17 cellular contexts compared by ENCODE assay signal in the genomic region with DNA sequence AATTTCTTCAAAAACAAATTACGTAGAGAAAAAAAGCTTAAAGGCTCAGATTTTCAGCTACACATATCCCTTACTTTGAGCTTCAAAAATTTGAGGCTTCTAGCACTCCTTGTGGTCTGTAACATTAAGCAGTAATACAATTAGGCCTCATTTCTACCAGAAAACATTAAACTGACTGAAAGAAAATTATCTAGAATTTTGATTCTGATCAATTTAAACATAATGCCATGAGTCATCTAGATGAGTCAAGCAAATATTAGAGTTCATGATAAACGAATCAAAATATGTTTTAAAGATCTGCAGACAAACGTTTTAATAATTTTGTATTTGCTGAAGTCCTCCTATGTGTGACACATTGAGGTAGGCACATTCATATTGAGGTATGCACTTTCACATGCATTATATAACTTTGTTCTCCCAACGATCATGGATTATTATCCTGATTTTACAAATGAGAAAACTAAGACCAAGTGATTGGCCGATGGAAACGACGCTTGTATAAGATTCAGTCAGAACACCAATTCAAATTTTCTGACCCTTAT. TPM values are rescaled to one million over a fixed set of nuclear protein-coding genes. Genes with fewer than 3 reads are reported as not detected.
DNase-seq lines count a peak whose midpoint lies in the region; ATAC-seq and TF ChIP-seq lines count a peak whose summit lies in the region.
"Had no signal": no experiment of that assay in that cellular context is flagged by ENCODE, and none has a peak within 500 bp of the region (broad histone marks: within the 10 kb centered on the region; RNA-seq: fewer than 3 reads in every experiment).

No MANE protein-coding gene starts in this region.

- H3K9me3 Mint-ChIP-seq in stimulated activated naive CD8-positive, alpha-beta T cell treated with anti-CD3 and anti-CD28 coated beads, Interleukin-15, amount 100 ng/mL, for 72 hours = no peaks in the 10 kb centered on the region
- H3K9me3 Mint-ChIP-seq: T-helper 2 cell treated with Interferon-gamma antibody and Interleukin-4, amounts not matched to agents 5 μg/mL and 100 μg/mL, for 36 hours had no signal

- H3K27me3 ChIP-seq in MM.1S (replicated peaks; ENCODE audit: insufficient read depth, low read length) = no peaks in the 10 kb centered on the region
- H3K27me3 ChIP-seq: colonic mucosa, ovary, suprapubic skin had no signal

- no peaks in the 10 kb centered on the region for H3K27me3 Mint-ChIP-seq in stimulated activated naive CD8-positive, alpha-beta T cell treated with anti-CD3 and anti-CD28 coated beads, Interleukin-15, amount 100 ng/mL, for 72 hours

- H3K27ac Mint-ChIP-seq in stimulated activated naive CD8-positive, alpha-beta T cell treated with anti-CD3 and anti-CD28 coated beads, Interleukin-15, amount 100 ng/mL, for 72 hours = no peak overlapping the region
- H3K27ac Mint-ChIP-seq: T-helper 2 cell treated with Interferon-gamma antibody and Interleukin-4, amounts not matched to agents 5 μg/mL and 100 μg/mL, for 36 hours had no signal

- H3K9me3 ChIP-seq in MM.1S (replicated peaks; ENCODE audit: insufficient read depth, low read length) = no peaks in the 10 kb centered on the region
- H3K9me3 ChIP-seq: colonic mucosa, ovary, suprapubic skin had no signal

- H3K27ac ChIP-seq in MM.1S (ENCODE audit: low read length) = no peak overlapping the region
- H3K27ac ChIP-seq: colonic mucosa, ovary, suprapubic skin had no signal

- H3K79me2 ChIP-seq in MM.1S (ENCODE audit: low read length) = peaks cover 85% of the 10 kb centered on the region

- no peaks in the 10 kb centered on the region for H3K36me3 ChIP-seq in MM.1S (replicated peaks; ENCODE audit: insufficient read depth, low read length)
- H3K36me3 ChIP-seq: colonic mucosa, ovary, suprapubic skin had no signal

- no peak for ATAC-seq in stimulated activated naive CD8-positive, alpha-beta T cell treated with anti-CD3 and anti-CD28 coated beads, Interleukin-15, amount 100 ng/mL, for 72 hours
- ATAC-seq in stimulated activated naive CD8-positive, alpha-beta T cell treated with anti-CD3 and anti-CD28 coated beads, Interleukin-15, Interleukin-2, amounts not matched to agents 100 U/mL and 50 U/mL, for 24 hours = no peak
- no peak for ATAC-seq in SK-N-SH treated with all-trans-retinoic acid at 6 μM for 48 hours

- no peaks in the 10 kb centered on the region; the same call in 1 of the 2 replicates for H4K20me1 ChIP-seq in MM.1S (ENCODE audit: insufficient read depth, low read length)

- no peak overlapping the region for H2AFZ ChIP-seq in MM.1S (ENCODE audit: low read length)

- peaks cover 48% of the 10 kb centered on the region for H3K4me1 Mint-ChIP-seq in stimulated activated naive CD8-positive, alpha-beta T cell treated with anti-CD3 and anti-CD28 coated beads, Interleukin-15, amount 100 ng/mL, for 72 hours

- H3K4me3 ChIP-seq in fibroblast of pulmonary artery (replicated peaks; ENCODE audit: low read depth, low read length) = no peak overlapping the region
- no peak overlapping the region for H3K4me3 ChIP-seq in MM.1S (ENCODE audit: low read length)
- H3K4me3 ChIP-seq: colonic mucosa, ovary, suprapubic skin had no signal

- H3K9me2 ChIP-seq in MM.1S (replicated peaks; ENCODE audit: insufficient read depth, low read length) = no peaks in the 10 kb centered on the region

- no peak overlapping the region for H3K9ac ChIP-seq in MM.1S (ENCODE audit: low read length)

- peaks cover 7% of the 10 kb centered on the region; the same call in 1 of the 2 replicates for H3K4me1 ChIP-seq in MM.1S (ENCODE audit: low read length)
- H3K4me1 ChIP-seq: colonic mucosa had no signal

- no peak for DNase-seq in stimulated activated naive CD8-positive, alpha-beta T cell treated with anti-CD3 and anti-CD28 coated beads, Interleukin-15, amount 100 ng/mL, for 72 hours
- DNase-seq in stimulated activated naive CD8-positive, alpha-beta T cell treated with anti-CD3 and anti-CD28 coated beads, Interleukin-15, Interleukin-2, amounts not matched to agents 100 U/mL and 50 U/mL, for 24 hours = no peak
- DNase-seq in fibroblast of pulmonary artery (ENCODE audit: low read depth) = no peak
- no peak for DNase-seq in ureter (ENCODE audit: low spot score)
- no peak for DNase-seq in MM.1S
- DNase-seq in NCI-H69 (lab: John Stamatoyannopoulos, UW) = no peak
- no peak for DNase-seq in NCI-H2081 treated with DMSO at 0.1 percent for 48 hours (lab: John Stamatoyannopoulos, UW)
- DNase-seq: activated CD4-positive, alpha-beta T cell treated with anti-CD3 and anti-CD28 coated beads for 48 hours; activated T-cell treated with anti-CD3 and anti-CD28 coated beads for 4 hours; colonic mucosa; DMS 273 treated with DMSO at 0.1 percent for 48 hours; kidney glomerular epithelial cell; midbrain; ovary had no signal

- peak overlapping the region; percentile 2 to 26 for H3K4me3 Mint-ChIP-seq in stimulated activated naive CD8-positive, alpha-beta T cell treated with anti-CD3 and anti-CD28 coated beads, Interleukin-15, amount 100 ng/mL, for 72 hours

- peaks cover 12% of the 10 kb centered on the region for H3F3A ChIP-seq in MM.1S (ENCODE audit: insufficient read depth, low read length)

- TF ChIP-seq CTCF in fibroblast of pulmonary artery (IDR thresholded peaks at IDR 0.05; ENCODE audit: low read length, missing control alignments) (peak; percentile 13), MM.1S (IDR thresholded peaks at IDR 0.05; ENCODE audit: low read length) (no peak)

- no peak overlapping the region for H3K4me2 ChIP-seq in MM.1S (ENCODE audit: low read depth, low read length)

TF ChIP-seq in SK-N-SH treated with all-trans-retinoic acid at 6 μM for 48 hours, 23 proteins besides CTCF, POLR2A, EP300 and RAD21:
- no peak for TF ChIP-seq ZFP3 (CRISPR knock-in tag; IDR thresholded peaks at IDR 0.05)
- peak; percentile 97 for TF ChIP-seq ZNF8 (CRISPR knock-in tag; IDR thresholded peaks at IDR 0.05)
- peak; percentile 37; the same call in 1 of the 2 replicates for TF ChIP-seq TCF4 (CRISPR knock-in tag; IDR thresholded peaks at IDR 0.05; ENCODE audit: borderline replicate concordance)

RNA-seq across cellular contexts. Expression of gene OSBPL8, which starts 4.3 kb away (rescaled TPM):
- total RNA-seq in ureter = 59.5 TPM
